10 cellular contexts compared by ENCODE assay signal in the genomic region with DNA sequence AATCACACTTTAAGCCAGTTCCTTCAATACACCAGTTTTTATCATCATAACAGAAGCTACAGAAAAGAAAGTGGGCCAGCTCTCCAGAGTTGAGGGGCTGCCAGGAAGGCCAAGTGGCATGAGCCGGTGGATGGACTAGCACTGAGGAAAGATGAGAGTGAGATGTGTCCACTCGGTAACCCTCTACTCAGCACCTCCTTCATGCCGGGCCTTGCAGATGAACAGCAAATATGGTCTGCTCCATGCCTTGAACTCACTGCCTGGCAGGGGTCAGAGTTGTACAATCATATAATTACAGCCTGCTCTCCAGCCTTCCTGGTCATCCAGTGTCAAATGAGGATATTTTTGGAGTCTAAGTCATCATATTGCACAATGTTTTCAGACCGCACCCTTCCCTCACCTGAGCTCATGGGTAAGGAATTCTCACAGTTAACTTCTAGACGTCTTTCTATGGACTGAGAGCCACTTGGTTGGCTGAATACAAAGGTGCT. TPM values are rescaled to one million over a fixed set of nuclear protein-coding genes. Genes with fewer than 3 reads are reported as not detected.
DNase-seq lines count a peak whose midpoint lies in the region; ATAC-seq and TF ChIP-seq lines count a peak whose summit lies in the region.
"Had no signal": no experiment of that assay in that cellular context is flagged by ENCODE, and none has a peak within 500 bp of the region (broad histone marks: within the 10 kb centered on the region; RNA-seq: fewer than 3 reads in every experiment).

No MANE protein-coding gene starts in this region.

- intact Hi-C loops in sciatic nerve (cut with DNase I) = loop anchor here (10.0 kb wide), 1 partner anchor 133 kb away; no protein-coding TSS in a partner anchor

- DNase-seq in GM04503 (ENCODE audit: low read depth) (peak; percentile 76), RPMI7951 (ENCODE audit: low read depth) (peak; percentile 80), foreskin fibroblast (peak; percentile 81 to 89), sciatic nerve (ENCODE audit: low spot score) (no peak), germinal center (ENCODE audit: low spot score) (no peak), activated gamma-delta T cell (lab: John Stamatoyannopoulos, UW) (no peak)
- no peak for DNase-seq in activated naive CD8-positive, alpha-beta T cell treated with anti-CD3 and anti-CD28 coated beads, Interleukin-2, amount 50 U/mL, for 24 hours
- DNase-seq in stimulated activated CD4-positive, alpha-beta T cell treated with anti-CD3 and anti-CD28 coated beads, Interleukin-4, amount 100 ng/mL, for 1 hour = no peak
- DNase-seq: stimulated activated CD4-positive, alpha-beta T cell treated with anti-CD3 and anti-CD28 coated beads, Interleukin-4, amount 100 ng/mL, for 4 hours had no signal

- H3K27me3 Mint-ChIP-seq in activated naive CD8-positive, alpha-beta T cell treated with anti-CD3 and anti-CD28 coated beads, Interleukin-2, amount 50 U/mL, for 24 hours = peaks cover 23% of the 10 kb centered on the region

- no peak overlapping the region for H3K4me3 ChIP-seq in foreskin fibroblast (ENCODE audit: low read depth in 1 of 2, low read length in 2 of 2)

- H3K4me3 Mint-ChIP-seq in activated naive CD8-positive, alpha-beta T cell treated with anti-CD3 and anti-CD28 coated beads, Interleukin-2, amount 50 U/mL, for 24 hours = no peak overlapping the region

- H3K9me3 Mint-ChIP-seq in activated naive CD8-positive, alpha-beta T cell treated with anti-CD3 and anti-CD28 coated beads, Interleukin-2, amount 50 U/mL, for 24 hours = no peaks in the 10 kb centered on the region
- H3K9me3 Mint-ChIP-seq: activated naive CD4-positive, alpha-beta T cell treated with anti-CD3 and anti-CD28 coated beads, Interleukin-2, amount 50 U/mL, for 72 hours had no signal

- TF ChIP-seq CTCF in foreskin fibroblast (IDR thresholded peaks at IDR 0.05; ENCODE audit: low read depth, low read length) = no peak

- peak; percentile 40 for ATAC-seq in sciatic nerve
- ATAC-seq in activated naive CD8-positive, alpha-beta T cell treated with anti-CD3 and anti-CD28 coated beads, Interleukin-2, amount 50 U/mL, for 24 hours = no peak
- ATAC-seq: activated naive CD4-positive, alpha-beta T cell treated with anti-CD3 and anti-CD28 coated beads, Interleukin-2, amount 50 U/mL, for 72 hours had no signal

- peaks cover 9% of the 10 kb centered on the region for H3K4me1 Mint-ChIP-seq in activated naive CD8-positive, alpha-beta T cell treated with anti-CD3 and anti-CD28 coated beads, Interleukin-2, amount 50 U/mL, for 24 hours

- H3K36me3 Mint-ChIP-seq in activated naive CD8-positive, alpha-beta T cell treated with anti-CD3 and anti-CD28 coated beads, Interleukin-2, amount 50 U/mL, for 24 hours (ENCODE audit: low read depth) = no peaks in the 10 kb centered on the region
- H3K36me3 Mint-ChIP-seq: activated naive CD4-positive, alpha-beta T cell treated with anti-CD3 and anti-CD28 coated beads, Interleukin-2, amount 50 U/mL, for 72 hours had no signal

- no peak overlapping the region for H3K27ac Mint-ChIP-seq in activated naive CD8-positive, alpha-beta T cell treated with anti-CD3 and anti-CD28 coated beads, Interleukin-2, amount 50 U/mL, for 24 hours
- H3K27ac Mint-ChIP-seq: activated naive CD4-positive, alpha-beta T cell treated with anti-CD3 and anti-CD28 coated beads, Interleukin-2, amount 50 U/mL, for 72 hours had no signal

RNA-seq across cellular contexts. Expression of a gene that starts 4.9 kb away (rescaled TPM):
- total RNA-seq in RPMI7951 (2014; rRNA removed; shearing (Covaris generic)) = 42.0 and 48.4 TPM in 2 replicates
- total RNA-seq in sciatic nerve = 178 TPM

Comparison
In these comparisons a context has a peak if more than half of its experiments do, and no peak if none do; other contexts are left out.
1. DNase-seq: peak in GM04503 (single experiment), RPMI7951 (single experiment) and foreskin fibroblast (2 of 2); none in sciatic nerve (single experiment), activated naive CD8-positive, alpha-beta T cell treated with anti-CD3 and anti-CD28 coated beads, Interleukin-2, amount 50 U/mL, for 24 hours (single experiment), stimulated activated CD4-positive, alpha-beta T cell treated with anti-CD3 and anti-CD28 coated beads, Interleukin-4, amount 100 ng/mL, for 1 hour (single experiment), germinal center (single experiment) and activated gamma-delta T cell (single experiment).